Comparison of ENCODE assay signal across 15 cellular contexts in the genomic region with DNA sequence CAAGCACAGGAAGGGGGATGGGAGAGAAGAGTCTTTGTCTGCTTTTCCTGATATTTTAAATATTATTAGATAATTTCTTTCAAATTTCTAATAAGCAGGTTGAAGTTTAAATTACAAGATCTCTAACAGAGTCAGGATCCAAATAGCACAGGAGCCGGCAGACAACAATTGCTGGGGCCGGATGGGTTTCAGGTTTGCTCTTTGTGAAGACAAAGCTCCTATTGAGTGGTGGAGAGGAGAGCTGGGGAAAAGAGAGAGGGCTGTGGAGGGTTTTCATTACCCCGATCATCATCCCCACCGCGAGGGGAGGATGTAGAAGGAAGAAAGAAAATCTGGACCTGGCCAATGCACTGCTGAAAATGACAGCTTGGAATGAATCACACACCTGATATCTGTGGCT.
"Had no signal": no experiment of that assay in that cellular context is flagged by ENCODE, and none has a peak within 500 bp of the region (broad histone marks: within the 10 kb centered on the region; RNA-seq: fewer than 3 reads in every experiment).

No MANE protein-coding gene starts in this region.

- H3K4me3 ChIP-seq: gastrocnemius medialis, left lung, psoas muscle, sigmoid colon had no signal

- DNase-seq: activated CD4-positive, alpha-beta T cell treated with anti-CD3 and anti-CD28 coated beads for 48 hours; activated CD8-positive, alpha-beta T cell treated with anti-CD3 and anti-CD28 coated beads, Interleukin-2, amount 10 ng/mL, durations not matched to agents 7 days and 5 days; activated naive CD4-positive, alpha-beta T cell treated with anti-CD3 and anti-CD28 coated beads, Interleukin-2, amount 10 ng/mL, durations not matched to agents 7 days and 5 days; caudate nucleus; cortex of kidney; effector CD8-positive, alpha-beta T cell; gastrocnemius medialis; islet precursor cell; left lung; natural killer cell; occipital lobe; psoas muscle; sigmoid colon; stimulated activated naive CD4-positive, alpha-beta T cell had no signal

- ATAC-seq: activated CD8-positive, alpha-beta T cell treated with anti-CD3 and anti-CD28 coated beads, Interleukin-2, amount 10 ng/mL, durations not matched to agents 7 days and 5 days; activated T-helper 17 cell treated with anti-CD3 and anti-CD28 coated beads, Interleukin-2, amount 50 U/mL, for 72 hours; gastrocnemius medialis; natural killer cell; psoas muscle had no signal
